In the genomic region with DNA sequence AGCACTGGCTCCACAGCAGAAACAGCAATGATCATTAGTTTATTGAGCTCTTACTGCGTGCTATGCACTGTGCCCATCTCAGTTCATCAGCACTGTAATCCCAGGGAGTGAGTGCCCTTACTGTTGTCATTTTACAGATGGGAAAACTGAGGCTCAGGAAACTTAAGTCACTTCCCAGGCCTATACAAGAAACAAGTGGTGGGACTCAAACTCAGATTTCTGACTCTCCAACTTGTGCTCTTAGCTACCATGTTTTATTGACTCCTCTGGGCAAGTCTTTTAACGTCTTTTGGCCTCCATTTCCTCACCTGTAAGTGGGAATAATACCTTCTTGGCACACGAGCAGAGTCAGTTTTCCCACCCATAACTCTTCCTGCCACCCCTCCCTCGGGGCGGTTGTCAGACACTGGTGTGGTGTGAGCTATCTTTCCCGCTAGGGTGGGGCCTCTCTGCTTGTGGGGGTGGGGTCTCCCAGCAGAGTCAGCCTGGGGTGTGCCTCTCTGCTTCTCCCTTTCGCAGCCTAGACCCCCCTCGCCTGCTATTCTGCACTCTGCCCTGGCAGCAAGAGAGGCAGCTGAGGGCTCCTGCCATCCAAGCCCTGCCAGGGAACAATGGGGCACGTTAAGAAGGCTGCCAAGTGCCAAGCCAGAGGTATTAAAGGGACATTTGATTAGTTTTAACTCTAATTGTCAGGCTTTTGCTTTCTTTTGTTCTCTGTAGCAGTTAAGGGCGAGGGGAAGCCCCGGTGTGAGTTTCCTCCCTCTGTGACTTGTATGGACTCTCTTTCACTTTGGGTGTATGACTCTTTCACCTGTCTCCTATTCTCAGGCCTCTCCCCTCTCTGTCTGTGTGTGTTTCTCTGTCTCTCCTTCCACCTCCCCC, we compare ENCODE assay signal across 9 cellular contexts. TPM values are rescaled to one million over a fixed set of nuclear protein-coding genes. Genes with fewer than 3 reads are reported as not detected.
DNase-seq lines count a peak whose midpoint lies in the region; ATAC-seq, FAIRE-seq and TF ChIP-seq lines count a peak whose summit lies in the region.
"Had no signal": no experiment of that assay in that cellular context is flagged by ENCODE, and none has a peak within 500 bp of the region (broad histone marks: within the 10 kb centered on the region; RNA-seq: fewer than 3 reads in every experiment).

No MANE protein-coding gene starts in this region.

- DNase-seq in A549 (ENCODE audit: low read depth in 1 of 2, low spot score in 1 of 2), result no peak
- peak; percentile 58 to 68 for DNase-seq in activated CD4-positive, alpha-beta T cell treated with anti-CD3 and anti-CD28 coated beads, Interleukin-2, amount 50 U/mL, for 48 hours
- DNase-seq in naive thymus-derived CD8-positive, alpha-beta T cell, result peak in 6 of 10 donors; percentile 16 to 63 (median 38)
- no peak for DNase-seq in colonic mucosa
- DNase-seq in glutamatergic neuron, result no peak
- no peak for DNase-seq in neural progenitor cell (ENCODE audit: low spot score)

- H3F3A ChIP-seq in neural progenitor cell (ENCODE audit: low read depth), result no peaks in the 10 kb centered on the region

- H3K27ac ChIP-seq in A549, result peak overlapping the region; percentile 41 to 93
- no peak overlapping the region for H3K27ac ChIP-seq in colonic mucosa
- no peak overlapping the region for H3K27ac ChIP-seq in neural progenitor cell
- H3K27ac ChIP-seq: C4-2B had no signal

- POLR2A ChIA-PET in A549 (lab: Yijun Ruan, JAX), result interaction anchor here (1.2 kb wide), 1 partner anchor 12 kb away, joined by 3 read pairs; no protein-coding TSS in a partner anchor
- POLR2A ChIA-PET in naive thymus-derived CD8-positive, alpha-beta T cell (lab: Charles Lee), result interaction anchor here (0.5 to 8.3 kb wide), 2 partner anchors 11 to 128 kb away, joined by 3 to 66 read pairs; a partner anchor contains a TSS

- no peaks in the 10 kb centered on the region for H3K27me3 Mint-ChIP-seq in naive thymus-derived CD8-positive, alpha-beta T cell
- H3K27me3 Mint-ChIP-seq in glutamatergic neuron (ENCODE audit: unreplicated experiment) (peaks cover 8% of the 10 kb centered on the region), neural progenitor cell (ENCODE audit: insufficient read depth, low read depth) (peaks cover 4% of the 10 kb centered on the region)

- peaks cover 0 to 14% (median 2%) of the 10 kb centered on the region in 3 donors for H3K36me3 Mint-ChIP-seq in naive thymus-derived CD8-positive, alpha-beta T cell
- H3K36me3 Mint-ChIP-seq in glutamatergic neuron (ENCODE audit: unreplicated experiment) (no peaks in the 10 kb centered on the region), neural progenitor cell (no peaks in the 10 kb centered on the region)

- CTCF ChIA-PET in A549 (lab: Yijun Ruan, JAX), result interaction anchor here (0.8 to 1.8 kb wide), 5 partner anchors 9 to 31 kb away, joined by 3 to 5 read pairs (median 4); a partner anchor contains a TSS

- H3K4me3 Mint-ChIP-seq in naive thymus-derived CD8-positive, alpha-beta T cell, result peak overlapping the region; percentile 55 to 84 (median 76)
- H3K4me3 Mint-ChIP-seq in glutamatergic neuron (ENCODE audit: unreplicated experiment) (no peak overlapping the region), neural progenitor cell (no peak overlapping the region)

- intact Hi-C loops in colonic mucosa (cut with DNase I), result no loop called here

- no peak for TF ChIP-seq EP300 in A549 (IDR thresholded peaks at IDR 0.05)

- FAIRE-seq in A549 (lab: Jason Lieb, UNC), result no peak

- H3K79me2 ChIP-seq in neural progenitor cell (ENCODE audit: low read depth), result no peaks in the 10 kb centered on the region

- H3K4me2 ChIP-seq in A549 (peak overlapping the region; percentile 87), neural progenitor cell (no peak overlapping the region)

- no peaks in the 10 kb centered on the region for H3K36me3 ChIP-seq in colonic mucosa
- H3K36me3 ChIP-seq in neural progenitor cell, result no peaks in the 10 kb centered on the region

- H3K9me3 ChIP-seq in A549 (no peaks in the 10 kb centered on the region), colonic mucosa (no peaks in the 10 kb centered on the region), neural progenitor cell (ENCODE audit: low read depth) (no peaks in the 10 kb centered on the region)

- H3K4me1 Mint-ChIP-seq in naive thymus-derived CD8-positive, alpha-beta T cell, result peaks cover 47 to 97% (median 88%) of the 10 kb centered on the region in 4 donors
- H3K4me1 Mint-ChIP-seq in glutamatergic neuron (ENCODE audit: low read depth, unreplicated experiment), result peaks cover 28% of the 10 kb centered on the region
- H3K4me1 Mint-ChIP-seq in neural progenitor cell, result peaks cover 47% of the 10 kb centered on the region

- peak overlapping the region; percentile 85 to 96 (median 92) for H3K27ac Mint-ChIP-seq in naive thymus-derived CD8-positive, alpha-beta T cell
- no peak overlapping the region for H3K27ac Mint-ChIP-seq in glutamatergic neuron (ENCODE audit: unreplicated experiment)
- no peak overlapping the region for H3K27ac Mint-ChIP-seq in neural progenitor cell

- no peak for ATAC-seq in A549
- ATAC-seq in GM19395 (IDR thresholded peaks at IDR 0.05; ENCODE audit: unreplicated experiment), result peak; percentile 98
- ATAC-seq in HG03175 (IDR thresholded peaks at IDR 0.05; ENCODE audit: unreplicated experiment), result peak; percentile 91
- peak; percentile 56 to 72 for ATAC-seq in naive thymus-derived CD8-positive, alpha-beta T cell

- 77% methylated on average over 11 of the region's 11 CpGs for WGBS in A549 (ENCODE audit: missing lambda C conversion rate)

- H3K4me1 ChIP-seq in A549 (peaks cover 81% of the 10 kb centered on the region), colonic mucosa (peaks cover 8% of the 10 kb centered on the region), neural progenitor cell (peaks cover 3% of the 10 kb centered on the region)

- no peak for TF ChIP-seq POLR2A in A549 (IDR thresholded peaks at IDR 0.05; ENCODE audit: low read length)

- H3K9ac ChIP-seq in colonic mucosa (ENCODE audit: low read depth in 2 of 2, low read length in 2 of 2) (no peak overlapping the region), neural progenitor cell (no peak overlapping the region)

- H3K27me3 ChIP-seq in colonic mucosa (no peaks in the 10 kb centered on the region), neural progenitor cell (no peaks in the 10 kb centered on the region)

- H2AFZ ChIP-seq in neural progenitor cell (replicated peaks), result no peak overlapping the region

- peaks cover 8% of the 10 kb centered on the region for H4K20me1 ChIP-seq in neural progenitor cell (ENCODE audit: low read depth)

- TF ChIP-seq CTCF in A549 (IDR thresholded peaks at IDR 0.05) (no peak), colonic mucosa (IDR thresholded peaks at IDR 0.05) (no peak), glutamatergic neuron (IDR thresholded peaks at IDR 0.05; ENCODE audit: partially characterized antibody, unreplicated experiment) (no peak), neural progenitor cell (IDR thresholded peaks at IDR 0.05) (no peak)

- H3K4me3 ChIP-seq in A549, result no peak overlapping the region
- H3K4me3 ChIP-seq in colonic mucosa, result no peak overlapping the region
- H3K4me3 ChIP-seq in neural progenitor cell, result no peak overlapping the region

- no peaks in the 10 kb centered on the region for H3K9me3 Mint-ChIP-seq in naive thymus-derived CD8-positive, alpha-beta T cell
- H3K9me3 Mint-ChIP-seq in glutamatergic neuron (ENCODE audit: unreplicated experiment) (peaks cover 2% of the 10 kb centered on the region), neural progenitor cell (no peaks in the 10 kb centered on the region)

- no peak for TF ChIP-seq RAD21 in A549 (conservative IDR thresholded peaks at IDR 0.05 in 1 of 2, IDR thresholded peaks at IDR 0.05 in 1 of 2)

TF ChIP-seq in A549, 52 proteins besides CTCF, POLR2A, EP300 and RAD21:
- TF ChIP-seq HDAC2 (IDR thresholded peaks at IDR 0.05) (no peak), CEBPB (IDR thresholded peaks at IDR 0.05) (no peak), CHD2 (IDR thresholded peaks at IDR 0.05; ENCODE audit: low read length, partially characterized antibody) (no peak), KDM1A (IDR thresholded peaks at IDR 0.05; ENCODE audit: low read depth) (peak; percentile 63; the same call in 1 of the 2 replicates), MAZ (IDR thresholded peaks at IDR 0.05; ENCODE audit: borderline replicate concordance, low read depth, low read length) (no peak), HOXB5 (CRISPR knock-in tag; IDR thresholded peaks at IDR 0.05) (no peak), ZFP36 (IDR thresholded peaks at IDR 0.05; ENCODE audit: borderline replicate concordance, partially characterized antibody) (no peak), NPAS2 (CRISPR knock-in tag; IDR thresholded peaks at IDR 0.05; ENCODE audit: borderline replicate concordance) (no peak)

RNA-seq across cellular contexts. Expression of a gene that starts 12.1 kb away (rescaled TPM):
- polyA plus RNA-seq in A549 (2011; rRNA removed) (156 and 215 TPM in 2 replicates), A549 (2017; fragmentation: RNase III; extraction: RNeasy Plus Mini Kit Qiagen cat#74134 plus additional on column Dnase treatment) (110 to 123 TPM (median 118 TPM) in 3 replicates)
- 73.3 and 84.8 TPM in 2 replicates for polyA plus RNA-seq in A549 (2012; cell fraction: cytosol; rRNA removed)
- 83.6 and 89.7 TPM in 2 replicates for polyA plus RNA-seq in A549 (2012; cell fraction: nucleus; rRNA removed)
- 408 and 422 TPM in 2 replicates for polyA minus RNA-seq in A549 (2011; rRNA and poly(A)+ RNA removed)
- 10 to 100 TPM; 46.7 to 51.1 TPM for total RNA-seq in naive thymus-derived CD8-positive, alpha-beta T cell
- polyA plus RNA-seq in naive thymus-derived CD8-positive, alpha-beta T cell, result 10 to 100 TPM in 1 of 3 donors, 1 to 10 TPM in 2; 6.9 to 15.8 (median 9.1) TPM
- total RNA-seq in colonic mucosa (10 to 100 TPM; 40.0 to 46.7 TPM), glutamatergic neuron (ENCODE audit: unreplicated experiment) (4.8 TPM), neural progenitor cell (ENCODE audit: low replicate concordance) (10.2 and 10.5 TPM in 2 replicates)

Comparison
In these comparisons a context has a peak if more than half of its experiments do, and no peak if none do; other contexts are left out.
1. ATAC-seq: peak in GM19395 (single experiment), HG03175 (single experiment) and naive thymus-derived CD8-positive, alpha-beta T cell (2 of 2); none in A549 (0 of 2).
2. DNase-seq: peak in activated CD4-positive, alpha-beta T cell treated with anti-CD3 and anti-CD28 coated beads, Interleukin-2, amount 50 U/mL, for 48 hours (2 of 2) and naive thymus-derived CD8-positive, alpha-beta T cell (6 of 10); none in A549 (0 of 2), colonic mucosa (single experiment), glutamatergic neuron (single experiment) and neural progenitor cell (single experiment).
3. H3K27ac ChIP-seq: peak in A549 (2 of 2); none in colonic mucosa (single experiment) and neural progenitor cell (single experiment).
4. H3K27ac Mint-ChIP-seq: peak in naive thymus-derived CD8-positive, alpha-beta T cell (10 of 10); none in glutamatergic neuron (single experiment) and neural progenitor cell (single experiment).
5. H3K4me3 Mint-ChIP-seq: peak in naive thymus-derived CD8-positive, alpha-beta T cell (10 of 10); none in glutamatergic neuron (single experiment) and neural progenitor cell (single experiment).